Comparison of ENCODE assay signal across 1 cellular context in the genomic region with DNA sequence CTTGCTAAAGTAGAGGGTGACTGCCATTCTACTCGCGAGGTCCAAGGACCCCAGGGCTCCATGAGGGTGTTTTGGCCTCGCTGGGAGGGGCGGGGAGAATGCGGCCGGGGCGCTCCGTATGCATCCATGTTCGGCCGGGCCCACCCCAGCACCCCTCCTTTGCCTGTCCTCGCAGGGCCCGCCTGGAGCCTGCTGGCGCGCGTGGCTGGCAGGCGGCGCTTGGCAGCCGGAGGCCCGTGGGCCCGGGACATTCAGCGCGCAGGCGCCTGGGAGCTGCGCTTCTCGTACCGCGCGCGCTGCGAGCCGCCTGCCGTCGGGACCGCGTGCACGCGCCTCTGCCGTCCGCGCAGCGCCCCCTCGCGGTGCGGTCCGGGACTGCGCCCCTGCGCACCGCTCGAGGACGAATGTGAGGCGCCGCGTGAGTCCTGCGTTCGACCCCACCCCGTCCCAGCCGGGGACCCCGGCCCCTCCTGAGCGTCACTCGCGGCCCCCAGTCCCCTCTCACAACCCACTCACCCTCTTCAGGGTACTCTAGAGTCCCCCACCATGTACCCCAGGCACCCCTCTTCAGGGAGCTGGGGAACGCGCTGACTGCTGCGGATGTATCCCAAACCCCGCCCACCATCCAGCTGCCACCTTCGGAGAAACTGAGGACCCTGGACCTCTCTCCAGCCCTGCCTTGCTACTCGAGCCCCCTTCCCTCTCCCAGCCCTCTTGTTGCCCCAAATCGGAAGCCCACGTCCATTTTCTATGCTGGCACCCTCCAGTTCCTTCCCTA.
A peak's percentile ranks its signal among the peaks of the same experiment; 100 is the strongest.
TF ChIP-seq lines count a peak whose summit lies in the region.

No MANE protein-coding gene starts in this region.

TF ChIP-seq in K562, 482 proteins besides CTCF, POLR2A, EP300 and RAD21 (continued from another document and continues in another):
- TF ChIP-seq, protein P1, sequence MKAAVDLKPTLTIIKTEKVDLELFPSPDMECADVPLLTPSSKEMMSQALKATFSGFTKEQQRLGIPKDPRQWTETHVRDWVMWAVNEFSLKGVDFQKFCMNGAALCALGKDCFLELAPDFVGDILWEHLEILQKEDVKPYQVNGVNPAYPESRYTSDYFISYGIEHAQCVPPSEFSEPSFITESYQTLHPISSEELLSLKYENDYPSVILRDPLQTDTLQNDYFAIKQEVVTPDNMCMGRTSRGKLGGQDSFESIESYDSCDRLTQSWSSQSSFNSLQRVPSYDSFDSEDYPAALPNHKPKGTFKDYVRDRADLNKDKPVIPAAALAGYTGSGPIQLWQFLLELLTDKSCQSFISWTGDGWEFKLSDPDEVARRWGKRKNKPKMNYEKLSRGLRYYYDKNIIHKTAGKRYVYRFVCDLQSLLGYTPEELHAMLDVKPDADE (conservative IDR thresholded peaks at IDR 0.05; ENCODE audit: control insufficient read depth, low read depth, low read length) = no peak
- TF ChIP-seq NR3C1 (CRISPR knock-in tag; IDR thresholded peaks at IDR 0.05) (peak; percentile 99), ILF3 (IDR thresholded peaks at IDR 0.05; ENCODE audit: borderline replicate concordance) (no peak), TAF1 (IDR thresholded peaks at IDR 0.05; ENCODE audit: control insufficient read depth, extremely low read depth, insufficient read depth, low read length, severe bottlenecking) (no peak), SMARCC2 (IDR thresholded peaks at IDR 0.05; ENCODE audit: low read depth) (no peak), ZNF384 (IDR thresholded peaks at IDR 0.05; ENCODE audit: low read depth, low read length) (0 out of 2 replicates have a peak, but pooled peaks have one; percentile 9), PYGO2 (tag; IDR thresholded peaks at IDR 0.05) (no peak), FIP1L1 (IDR thresholded peaks at IDR 0.05; ENCODE audit: low read depth, low read length, poor library complexity, severe bottlenecking) (peak; percentile 80), ZNF212 (CRISPR knock-in tag; IDR thresholded peaks at IDR 0.05) (no peak), TAF15 (IDR thresholded peaks at IDR 0.05; ENCODE audit: low read depth, low read length) (no peak), ATF1 (CRISPR knock-in tag; IDR thresholded peaks at IDR 0.05) (no peak), ATF1 (tag; IDR thresholded peaks at IDR 0.05) (peak; percentile 48), BCL6 (CRISPR knock-in tag; IDR thresholded peaks at IDR 0.05) (no peak), KDM2B (CRISPR knock-in tag; IDR thresholded peaks at IDR 0.05) (no peak)
- TF ChIP-seq, protein P2, sequence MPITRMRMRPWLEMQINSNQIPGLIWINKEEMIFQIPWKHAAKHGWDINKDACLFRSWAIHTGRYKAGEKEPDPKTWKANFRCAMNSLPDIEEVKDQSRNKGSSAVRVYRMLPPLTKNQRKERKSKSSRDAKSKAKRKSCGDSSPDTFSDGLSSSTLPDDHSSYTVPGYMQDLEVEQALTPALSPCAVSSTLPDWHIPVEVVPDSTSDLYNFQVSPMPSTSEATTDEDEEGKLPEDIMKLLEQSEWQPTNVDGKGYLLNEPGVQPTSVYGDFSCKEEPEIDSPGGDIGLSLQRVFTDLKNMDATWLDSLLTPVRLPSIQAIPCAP (CRISPR knock-in tag; IDR thresholded peaks at IDR 0.05; ENCODE audit: borderline replicate concordance) = peak; percentile 95; the same call in 1 of the 2 replicates
- TF ChIP-seq, protein P3, sequence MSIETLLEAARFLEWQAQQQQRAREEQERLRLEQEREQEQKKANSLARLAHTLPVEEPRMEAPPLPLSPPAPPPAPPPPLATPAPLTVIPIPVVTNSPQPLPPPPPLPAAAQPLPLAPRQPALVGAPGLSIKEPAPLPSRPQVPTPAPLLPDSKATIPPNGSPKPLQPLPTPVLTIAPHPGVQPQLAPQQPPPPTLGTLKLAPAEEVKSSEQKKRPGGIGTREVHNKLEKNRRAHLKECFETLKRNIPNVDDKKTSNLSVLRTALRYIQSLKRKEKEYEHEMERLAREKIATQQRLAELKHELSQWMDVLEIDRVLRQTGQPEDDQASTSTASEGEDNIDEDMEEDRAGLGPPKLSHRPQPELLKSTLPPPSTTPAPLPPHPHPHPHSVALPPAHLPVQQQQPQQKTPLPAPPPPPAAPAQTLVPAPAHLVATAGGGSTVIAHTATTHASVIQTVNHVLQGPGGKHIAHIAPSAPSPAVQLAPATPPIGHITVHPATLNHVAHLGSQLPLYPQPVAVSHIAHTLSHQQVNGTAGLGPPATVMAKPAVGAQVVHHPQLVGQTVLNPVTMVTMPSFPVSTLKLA (conservative IDR thresholded peaks at IDR 0.05) = peak in 1 of 2 experiments; percentile 26; a peak in 1 of 4 replicates
- TF ChIP-seq, protein P4, sequence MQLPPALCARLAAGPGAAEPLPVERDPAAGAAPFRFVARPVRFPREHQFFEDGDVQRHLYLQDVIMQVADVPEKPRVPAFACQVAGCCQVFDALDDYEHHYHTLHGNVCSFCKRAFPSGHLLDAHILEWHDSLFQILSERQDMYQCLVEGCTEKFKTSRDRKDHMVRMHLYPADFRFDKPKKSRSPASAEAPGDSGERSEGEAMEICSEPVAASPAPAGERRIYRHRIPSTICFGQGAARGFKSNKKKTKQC (CRISPR knock-in tag; IDR thresholded peaks at IDR 0.05) = peak; percentile 99
- TF ChIP-seq, protein P5, sequence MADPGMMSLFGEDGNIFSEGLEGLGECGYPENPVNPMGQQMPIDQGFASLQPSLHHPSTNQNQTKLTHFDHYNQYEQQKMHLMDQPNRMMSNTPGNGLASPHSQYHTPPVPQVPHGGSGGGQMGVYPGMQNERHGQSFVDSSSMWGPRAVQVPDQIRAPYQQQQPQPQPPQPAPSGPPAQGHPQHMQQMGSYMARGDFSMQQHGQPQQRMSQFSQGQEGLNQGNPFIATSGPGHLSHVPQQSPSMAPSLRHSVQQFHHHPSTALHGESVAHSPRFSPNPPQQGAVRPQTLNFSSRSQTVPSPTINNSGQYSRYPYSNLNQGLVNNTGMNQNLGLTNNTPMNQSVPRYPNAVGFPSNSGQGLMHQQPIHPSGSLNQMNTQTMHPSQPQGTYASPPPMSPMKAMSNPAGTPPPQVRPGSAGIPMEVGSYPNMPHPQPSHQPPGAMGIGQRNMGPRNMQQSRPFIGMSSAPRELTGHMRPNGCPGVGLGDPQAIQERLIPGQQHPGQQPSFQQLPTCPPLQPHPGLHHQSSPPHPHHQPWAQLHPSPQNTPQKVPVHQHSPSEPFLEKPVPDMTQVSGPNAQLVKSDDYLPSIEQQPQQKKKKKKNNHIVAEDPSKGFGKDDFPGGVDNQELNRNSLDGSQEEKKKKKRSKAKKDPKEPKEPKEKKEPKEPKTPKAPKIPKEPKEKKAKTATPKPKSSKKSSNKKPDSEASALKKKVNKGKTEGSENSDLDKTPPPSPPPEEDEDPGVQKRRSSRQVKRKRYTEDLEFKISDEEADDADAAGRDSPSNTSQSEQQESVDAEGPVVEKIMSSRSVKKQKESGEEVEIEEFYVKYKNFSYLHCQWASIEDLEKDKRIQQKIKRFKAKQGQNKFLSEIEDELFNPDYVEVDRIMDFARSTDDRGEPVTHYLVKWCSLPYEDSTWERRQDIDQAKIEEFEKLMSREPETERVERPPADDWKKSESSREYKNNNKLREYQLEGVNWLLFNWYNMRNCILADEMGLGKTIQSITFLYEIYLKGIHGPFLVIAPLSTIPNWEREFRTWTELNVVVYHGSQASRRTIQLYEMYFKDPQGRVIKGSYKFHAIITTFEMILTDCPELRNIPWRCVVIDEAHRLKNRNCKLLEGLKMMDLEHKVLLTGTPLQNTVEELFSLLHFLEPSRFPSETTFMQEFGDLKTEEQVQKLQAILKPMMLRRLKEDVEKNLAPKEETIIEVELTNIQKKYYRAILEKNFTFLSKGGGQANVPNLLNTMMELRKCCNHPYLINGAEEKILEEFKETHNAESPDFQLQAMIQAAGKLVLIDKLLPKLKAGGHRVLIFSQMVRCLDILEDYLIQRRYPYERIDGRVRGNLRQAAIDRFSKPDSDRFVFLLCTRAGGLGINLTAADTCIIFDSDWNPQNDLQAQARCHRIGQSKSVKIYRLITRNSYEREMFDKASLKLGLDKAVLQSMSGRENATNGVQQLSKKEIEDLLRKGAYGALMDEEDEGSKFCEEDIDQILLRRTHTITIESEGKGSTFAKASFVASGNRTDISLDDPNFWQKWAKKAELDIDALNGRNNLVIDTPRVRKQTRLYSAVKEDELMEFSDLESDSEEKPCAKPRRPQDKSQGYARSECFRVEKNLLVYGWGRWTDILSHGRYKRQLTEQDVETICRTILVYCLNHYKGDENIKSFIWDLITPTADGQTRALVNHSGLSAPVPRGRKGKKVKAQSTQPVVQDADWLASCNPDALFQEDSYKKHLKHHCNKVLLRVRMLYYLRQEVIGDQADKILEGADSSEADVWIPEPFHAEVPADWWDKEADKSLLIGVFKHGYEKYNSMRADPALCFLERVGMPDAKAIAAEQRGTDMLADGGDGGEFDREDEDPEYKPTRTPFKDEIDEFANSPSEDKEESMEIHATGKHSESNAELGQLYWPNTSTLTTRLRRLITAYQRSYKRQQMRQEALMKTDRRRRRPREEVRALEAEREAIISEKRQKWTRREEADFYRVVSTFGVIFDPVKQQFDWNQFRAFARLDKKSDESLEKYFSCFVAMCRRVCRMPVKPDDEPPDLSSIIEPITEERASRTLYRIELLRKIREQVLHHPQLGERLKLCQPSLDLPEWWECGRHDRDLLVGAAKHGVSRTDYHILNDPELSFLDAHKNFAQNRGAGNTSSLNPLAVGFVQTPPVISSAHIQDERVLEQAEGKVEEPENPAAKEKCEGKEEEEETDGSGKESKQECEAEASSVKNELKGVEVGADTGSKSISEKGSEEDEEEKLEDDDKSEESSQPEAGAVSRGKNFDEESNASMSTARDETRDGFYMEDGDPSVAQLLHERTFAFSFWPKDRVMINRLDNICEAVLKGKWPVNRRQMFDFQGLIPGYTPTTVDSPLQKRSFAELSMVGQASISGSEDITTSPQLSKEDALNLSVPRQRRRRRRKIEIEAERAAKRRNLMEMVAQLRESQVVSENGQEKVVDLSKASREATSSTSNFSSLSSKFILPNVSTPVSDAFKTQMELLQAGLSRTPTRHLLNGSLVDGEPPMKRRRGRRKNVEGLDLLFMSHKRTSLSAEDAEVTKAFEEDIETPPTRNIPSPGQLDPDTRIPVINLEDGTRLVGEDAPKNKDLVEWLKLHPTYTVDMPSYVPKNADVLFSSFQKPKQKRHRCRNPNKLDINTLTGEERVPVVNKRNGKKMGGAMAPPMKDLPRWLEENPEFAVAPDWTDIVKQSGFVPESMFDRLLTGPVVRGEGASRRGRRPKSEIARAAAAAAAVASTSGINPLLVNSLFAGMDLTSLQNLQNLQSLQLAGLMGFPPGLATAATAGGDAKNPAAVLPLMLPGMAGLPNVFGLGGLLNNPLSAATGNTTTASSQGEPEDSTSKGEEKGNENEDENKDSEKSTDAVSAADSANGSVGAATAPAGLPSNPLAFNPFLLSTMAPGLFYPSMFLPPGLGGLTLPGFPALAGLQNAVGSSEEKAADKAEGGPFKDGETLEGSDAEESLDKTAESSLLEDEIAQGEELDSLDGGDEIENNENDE (IDR thresholded peaks at IDR 0.05; ENCODE audit: low read depth, low read length) = no peak
- TF ChIP-seq, protein P6, sequence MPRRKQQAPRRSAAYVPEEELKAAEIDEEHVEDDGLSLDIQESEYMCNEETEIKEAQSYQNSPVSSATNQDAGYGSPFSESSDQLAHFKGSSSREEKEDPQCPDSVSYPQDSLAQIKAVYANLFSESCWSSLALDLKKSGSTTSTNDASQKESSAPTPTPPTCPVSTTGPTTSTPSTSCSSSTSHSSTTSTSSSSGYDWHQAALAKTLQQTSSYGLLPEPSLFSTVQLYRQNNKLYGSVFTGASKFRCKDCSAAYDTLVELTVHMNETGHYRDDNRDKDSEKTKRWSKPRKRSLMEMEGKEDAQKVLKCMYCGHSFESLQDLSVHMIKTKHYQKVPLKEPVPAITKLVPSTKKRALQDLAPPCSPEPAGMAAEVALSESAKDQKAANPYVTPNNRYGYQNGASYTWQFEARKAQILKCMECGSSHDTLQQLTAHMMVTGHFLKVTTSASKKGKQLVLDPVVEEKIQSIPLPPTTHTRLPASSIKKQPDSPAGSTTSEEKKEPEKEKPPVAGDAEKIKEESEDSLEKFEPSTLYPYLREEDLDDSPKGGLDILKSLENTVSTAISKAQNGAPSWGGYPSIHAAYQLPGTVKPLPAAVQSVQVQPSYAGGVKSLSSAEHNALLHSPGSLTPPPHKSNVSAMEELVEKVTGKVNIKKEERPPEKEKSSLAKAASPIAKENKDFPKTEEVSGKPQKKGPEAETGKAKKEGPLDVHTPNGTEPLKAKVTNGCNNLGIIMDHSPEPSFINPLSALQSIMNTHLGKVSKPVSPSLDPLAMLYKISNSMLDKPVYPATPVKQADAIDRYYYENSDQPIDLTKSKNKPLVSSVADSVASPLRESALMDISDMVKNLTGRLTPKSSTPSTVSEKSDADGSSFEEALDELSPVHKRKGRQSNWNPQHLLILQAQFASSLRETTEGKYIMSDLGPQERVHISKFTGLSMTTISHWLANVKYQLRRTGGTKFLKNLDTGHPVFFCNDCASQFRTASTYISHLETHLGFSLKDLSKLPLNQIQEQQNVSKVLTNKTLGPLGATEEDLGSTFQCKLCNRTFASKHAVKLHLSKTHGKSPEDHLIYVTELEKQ (CRISPR knock-in tag; IDR thresholded peaks at IDR 0.05) = no peak
- TF ChIP-seq, protein P7, sequence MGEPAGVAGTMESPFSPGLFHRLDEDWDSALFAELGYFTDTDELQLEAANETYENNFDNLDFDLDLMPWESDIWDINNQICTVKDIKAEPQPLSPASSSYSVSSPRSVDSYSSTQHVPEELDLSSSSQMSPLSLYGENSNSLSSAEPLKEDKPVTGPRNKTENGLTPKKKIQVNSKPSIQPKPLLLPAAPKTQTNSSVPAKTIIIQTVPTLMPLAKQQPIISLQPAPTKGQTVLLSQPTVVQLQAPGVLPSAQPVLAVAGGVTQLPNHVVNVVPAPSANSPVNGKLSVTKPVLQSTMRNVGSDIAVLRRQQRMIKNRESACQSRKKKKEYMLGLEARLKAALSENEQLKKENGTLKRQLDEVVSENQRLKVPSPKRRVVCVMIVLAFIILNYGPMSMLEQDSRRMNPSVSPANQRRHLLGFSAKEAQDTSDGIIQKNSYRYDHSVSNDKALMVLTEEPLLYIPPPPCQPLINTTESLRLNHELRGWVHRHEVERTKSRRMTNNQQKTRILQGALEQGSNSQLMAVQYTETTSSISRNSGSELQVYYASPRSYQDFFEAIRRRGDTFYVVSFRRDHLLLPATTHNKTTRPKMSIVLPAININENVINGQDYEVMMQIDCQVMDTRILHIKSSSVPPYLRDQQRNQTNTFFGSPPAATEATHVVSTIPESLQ (CRISPR knock-in tag; IDR thresholded peaks at IDR 0.05) = peak; percentile 92; the same call in 1 of the 2 replicates
- TF ChIP-seq, protein P8, sequence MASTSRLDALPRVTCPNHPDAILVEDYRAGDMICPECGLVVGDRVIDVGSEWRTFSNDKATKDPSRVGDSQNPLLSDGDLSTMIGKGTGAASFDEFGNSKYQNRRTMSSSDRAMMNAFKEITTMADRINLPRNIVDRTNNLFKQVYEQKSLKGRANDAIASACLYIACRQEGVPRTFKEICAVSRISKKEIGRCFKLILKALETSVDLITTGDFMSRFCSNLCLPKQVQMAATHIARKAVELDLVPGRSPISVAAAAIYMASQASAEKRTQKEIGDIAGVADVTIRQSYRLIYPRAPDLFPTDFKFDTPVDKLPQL (IDR thresholded peaks at IDR 0.05; ENCODE audit: extremely low read depth, insufficient read length) = no peak
- TF ChIP-seq, protein P9, sequence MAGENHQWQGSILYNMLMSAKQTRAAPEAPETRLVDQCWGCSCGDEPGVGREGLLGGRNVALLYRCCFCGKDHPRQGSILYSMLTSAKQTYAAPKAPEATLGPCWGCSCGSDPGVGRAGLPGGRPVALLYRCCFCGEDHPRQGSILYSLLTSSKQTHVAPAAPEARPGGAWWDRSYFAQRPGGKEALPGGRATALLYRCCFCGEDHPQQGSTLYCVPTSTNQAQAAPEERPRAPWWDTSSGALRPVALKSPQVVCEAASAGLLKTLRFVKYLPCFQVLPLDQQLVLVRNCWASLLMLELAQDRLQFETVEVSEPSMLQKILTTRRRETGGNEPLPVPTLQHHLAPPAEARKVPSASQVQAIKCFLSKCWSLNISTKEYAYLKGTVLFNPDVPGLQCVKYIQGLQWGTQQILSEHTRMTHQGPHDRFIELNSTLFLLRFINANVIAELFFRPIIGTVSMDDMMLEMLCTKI (IDR thresholded peaks at IDR 0.05; ENCODE audit: partially characterized antibody) = no peak
